21 cellular contexts compared by ENCODE assay signal in the genomic region with DNA sequence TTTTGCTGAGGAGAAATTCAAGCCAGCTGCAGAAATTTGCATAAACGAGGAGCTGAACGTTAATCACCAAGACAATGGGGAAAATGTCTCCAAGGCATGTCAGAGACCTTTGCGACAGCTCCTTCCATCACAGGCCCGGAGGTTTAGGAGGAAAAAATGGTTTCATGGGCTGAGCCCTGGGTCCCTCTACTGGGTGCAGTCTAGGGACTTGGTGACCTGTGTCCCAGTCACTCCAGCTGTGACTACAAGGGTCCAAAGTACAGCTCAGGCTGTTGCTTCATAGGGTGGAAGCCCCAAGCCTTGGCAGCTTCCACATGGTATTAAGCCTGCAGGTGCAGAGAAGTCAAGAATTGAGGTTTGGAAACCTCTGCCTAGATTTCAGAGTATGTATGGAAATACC.
DNase-seq lines count a peak whose midpoint lies in the region; ATAC-seq, FAIRE-seq and TF ChIP-seq lines count a peak whose summit lies in the region.
"Had no signal": no experiment of that assay in that cellular context is flagged by ENCODE, and none has a peak within 500 bp of the region (broad histone marks: within the 10 kb centered on the region; RNA-seq: fewer than 3 reads in every experiment).

No MANE protein-coding gene starts in this region.

- TF ChIP-seq RAD21 in K562 (CRISPR knock-in tag; conservative IDR thresholded peaks at IDR 0.05 in 1 of 2, IDR thresholded peaks at IDR 0.05 in 1 of 2) (no peak), HepG2 (CRISPR knock-in tag; IDR thresholded peaks at IDR 0.05) (no peak)

- in situ Hi-C loops in K562 (cut with MboI): no loop called here
- in situ Hi-C loops in HepG2 (cut with HindIII; ENCODE audit: extremely low pct_ligation_motif_present, low pct_unique_long_range_greater_than_20kb): no loop called here

- H3K9ac ChIP-seq in BLaER1 (no peak overlapping the region), K562 (ENCODE audit: insufficient read depth in 1 of 2, low read depth in 2 of 2, low read length in 2 of 2) (no peak overlapping the region), HepG2 (ENCODE audit: insufficient read depth, low read depth, low read length) (no peak overlapping the region)

- H3K4me2 ChIP-seq in BLaER1 (no peak overlapping the region), K562 (ENCODE audit: insufficient read depth, low read length) (no peak overlapping the region), HepG2 (ENCODE audit: low read depth, low read length) (no peak overlapping the region)

- POLR2A ChIA-PET in K562 (lab: Yijun Ruan, JAX) (no interaction called here), HepG2 (lab: Yijun Ruan, JAX) (no interaction called here)
- POLR2A ChIA-PET in naive thymus-derived CD4-positive, alpha-beta T cell (lab: Charles Lee): no interaction called here

- peaks cover 22 to 66% (median 46%) of the 10 kb centered on the region in 5 donors for H3K36me3 Mint-ChIP-seq in naive thymus-derived CD4-positive, alpha-beta T cell
- peaks cover 7% of the 10 kb centered on the region for H3K36me3 Mint-ChIP-seq in T-helper 2 cell treated with Interferon-gamma antibody and Interleukin-4, amounts not matched to agents 5 μg/mL and 100 μg/mL, for 36 hours (ENCODE audit: low read depth)

- H3K4me1 ChIP-seq in BLaER1: peaks cover 22% of the 10 kb centered on the region
- H3K4me1 ChIP-seq in K562 (replicated peaks in 1 of 2; ENCODE audit: control insufficient read depth in 2 of 2, insufficient read depth in 2 of 2, low read length in 2 of 2): peaks cover 0 to 6% of the 10 kb centered on the region in 2 experiments; a peak in 3 of 5 replicates
- H3K4me1 ChIP-seq in HepG2 (ENCODE audit: insufficient read depth, low read length): no peaks in the 10 kb centered on the region
- H3K4me1 ChIP-seq in naive thymus-derived CD4-positive, alpha-beta T cell (ENCODE audit: control insufficient read depth in 2 of 2, insufficient read depth in 2 of 2, low read length in 2 of 2): no peaks in the 10 kb centered on the region

- H3K27ac ChIP-seq in BLaER1 (no peak overlapping the region), K562 (ENCODE audit: extremely low read depth, low read depth, low read length) (no peak overlapping the region), HepG2 (ENCODE audit: extremely low read length, insufficient read depth, low read length) (no peak overlapping the region)
- no peak overlapping the region for H3K27ac ChIP-seq in naive thymus-derived CD4-positive, alpha-beta T cell (ENCODE audit: low read depth, low read length)
- H3K27ac ChIP-seq: C4-2B had no signal

- H3K9me3 ChIP-seq in BLaER1 (peaks cover 62% of the 10 kb centered on the region), K562 (replicated peaks; ENCODE audit: control insufficient read depth, insufficient read depth, low read depth, low read length) (peaks cover 8% of the 10 kb centered on the region; the same call in 1 of the 2 replicates), HepG2 (ENCODE audit: low read length) (peaks cover 18% of the 10 kb centered on the region)
- H3K9me3 ChIP-seq in naive thymus-derived CD4-positive, alpha-beta T cell (ENCODE audit: control insufficient read depth in 2 of 3, low read length in 3 of 3): peaks cover 0 to 18% (median 0%) of the 10 kb centered on the region in 3 experiments

- FAIRE-seq in K562 (lab: Jason Lieb, UNC) (no peak), HepG2 (lab: Jason Lieb, UNC) (no peak)
- FAIRE-seq: GM12892, GM18507, HTR-8/SVneo had no signal

- H3K9me3 Mint-ChIP-seq in naive thymus-derived CD4-positive, alpha-beta T cell: peaks cover 7 to 53% (median 25%) of the 10 kb centered on the region in 11 donors
- H3K9me3 Mint-ChIP-seq in T-helper 2 cell treated with Interferon-gamma antibody and Interleukin-4, amounts not matched to agents 5 μg/mL and 100 μg/mL, for 36 hours: peaks cover 28% of the 10 kb centered on the region

- ATAC-seq in K562: no peak
- ATAC-seq in HepG2: no peak
- ATAC-seq in GM18858 (IDR thresholded peaks at IDR 0.05; ENCODE audit: unreplicated experiment): no peak
- ATAC-seq in naive thymus-derived CD4-positive, alpha-beta T cell: no peak
- ATAC-seq: HCT116 had no signal

- 82% methylated on average over 4 of the region's 4 CpGs for WGBS in K562 (ENCODE audit: insufficient coverage, low coverage, missing lambda C conversion rate)
- 93% methylated on average over 4 of the region's 4 CpGs for WGBS in HepG2 (ENCODE audit: low lambda C conversion rate)

- no peak for TF ChIP-seq CTCF in K562 (IDR thresholded peaks at IDR 0.05 in 2 of 3, conservative IDR thresholded peaks at IDR 0.05 in 1 of 3; ENCODE audit: insufficient read depth in 2 of 3, low read depth in 1 of 3, low read length in 3 of 3)
- no peak for TF ChIP-seq CTCF in HepG2 (CRISPR knock-in tag; IDR thresholded peaks at IDR 0.05)

- H3K27me3 ChIP-seq in BLaER1 (no peaks in the 10 kb centered on the region), K562 (ENCODE audit: control insufficient read depth in 2 of 2, insufficient read depth in 2 of 2, low read length in 2 of 2) (no peaks in the 10 kb centered on the region), HepG2 (ENCODE audit: control insufficient read depth in 1 of 2, insufficient read depth in 2 of 2, low read length in 2 of 2) (no peaks in the 10 kb centered on the region)
- no peaks in the 10 kb centered on the region for H3K27me3 ChIP-seq in naive thymus-derived CD4-positive, alpha-beta T cell (ENCODE audit: control insufficient read depth in 2 of 2, insufficient read depth in 2 of 2, low read length in 2 of 2)

- H3K4me3 ChIP-seq in BLaER1: peak overlapping the region; percentile 15
- H3K4me3 ChIP-seq in K562: no peak overlapping the region
- H3K4me3 ChIP-seq in HepG2 (replicated peaks in 1 of 3; ENCODE audit: insufficient read depth in 1 of 3, low read depth in 2 of 3, low read length in 3 of 3): no peak overlapping the region
- H3K4me3 ChIP-seq in naive thymus-derived CD4-positive, alpha-beta T cell (ENCODE audit: low read length): no peak overlapping the region

- no peak for TF ChIP-seq EP300 in K562 (IDR thresholded peaks at IDR 0.05; ENCODE audit: low read length)
- TF ChIP-seq EP300 in HepG2 (IDR thresholded peaks at IDR 0.05; ENCODE audit: low read depth in 2 of 2, low read length in 2 of 2): no peak
- no peak for TF ChIP-seq EP300 in HepG2 (CRISPR knock-in tag; IDR thresholded peaks at IDR 0.05; ENCODE audit: borderline replicate concordance)

- H3K79me2 ChIP-seq in K562 (ENCODE audit: control insufficient read depth, insufficient read depth, low read length): no peaks in the 10 kb centered on the region
- no peaks in the 10 kb centered on the region for H3K79me2 ChIP-seq in HepG2 (ENCODE audit: insufficient read depth, low read length)

- BruUV-seq in K562 (replicated peaks; lab: Mats Ljungman, UMichigan): no TSS peak
- BruUV-seq in HepG2 (replicated peaks; lab: Mats Ljungman, UMichigan): no TSS peak

- peaks cover 0 to 6% (median 0%) of the 10 kb centered on the region in 7 donors for H3K4me1 Mint-ChIP-seq in naive thymus-derived CD4-positive, alpha-beta T cell
- no peaks in the 10 kb centered on the region for H3K4me1 Mint-ChIP-seq in T-helper 2 cell treated with Interferon-gamma antibody and Interleukin-4, amounts not matched to agents 5 μg/mL and 100 μg/mL, for 36 hours (ENCODE audit: low read depth)

- H2AFZ ChIP-seq in K562 (ENCODE audit: low read depth, low read length) (no peak overlapping the region), HepG2 (ENCODE audit: low read length) (no peak overlapping the region)

- H3K9me1 ChIP-seq in K562 (ENCODE audit: control insufficient read depth, insufficient read depth, low read length): no peaks in the 10 kb centered on the region

- DNase-seq in K562 (ENCODE audit: extremely low read depth in 1 of 4, low spot score in 3 of 4) (peak in 1 of 4 experiments; percentile 11), HepG2 (ENCODE audit: low spot score) (no peak), dedifferentiated amniotic fluid mesenchymal stem cell (ENCODE audit: extremely low spot score) (no peak)
- DNase-seq in naive thymus-derived CD4-positive, alpha-beta T cell: no peak
- no peak for DNase-seq in T-helper 2 cell treated with Interferon-gamma antibody and Interleukin-4, amounts not matched to agents 5 μg/mL and 100 μg/mL, for 36 hours (ENCODE audit: low spot score)
- DNase-seq: 8988T; CD4-positive, alpha-beta memory T cell; DMS153; DMS79; GDM1; GOT3; H7 had no signal

- no peaks in the 10 kb centered on the region for H4K20me1 ChIP-seq in BLaER1
- H4K20me1 ChIP-seq in K562 (replicated peaks; ENCODE audit: control insufficient read depth, insufficient read depth, low read length): no peaks in the 10 kb centered on the region
- no peaks in the 10 kb centered on the region for H4K20me1 ChIP-seq in HepG2 (ENCODE audit: insufficient read depth, low read length)

- intact Hi-C loops in K562 (cut with micrococcal nuclease): no loop called here
- intact Hi-C loops in HepG2 (cut with micrococcal nuclease; ENCODE audit: unreplicated experiment): no loop called here
- intact Hi-C loops in naive thymus-derived CD4-positive, alpha-beta T cell (cut with micrococcal nuclease): no loop called here

- H3K4me3 Mint-ChIP-seq in naive thymus-derived CD4-positive, alpha-beta T cell: no peak overlapping the region
- no peak overlapping the region for H3K4me3 Mint-ChIP-seq in T-helper 2 cell treated with Interferon-gamma antibody and Interleukin-4, amounts not matched to agents 5 μg/mL and 100 μg/mL, for 36 hours
- H3K4me3 Mint-ChIP-seq: B cell; CD4-positive, alpha-beta memory T cell had no signal

- no peak for TF ChIP-seq POLR2A in K562 (conservative IDR thresholded peaks at IDR 0.05)
- TF ChIP-seq POLR2A in HepG2 (IDR thresholded peaks at IDR 0.05; ENCODE audit: insufficient read depth in 1 of 2, low read depth in 2 of 2, low read length in 2 of 2): no peak

- H3K27ac Mint-ChIP-seq in naive thymus-derived CD4-positive, alpha-beta T cell: no peak overlapping the region
- H3K27ac Mint-ChIP-seq in T-helper 2 cell treated with Interferon-gamma antibody and Interleukin-4, amounts not matched to agents 5 μg/mL and 100 μg/mL, for 36 hours: no peak overlapping the region
- H3K27ac Mint-ChIP-seq: B cell; CD4-positive, alpha-beta memory T cell had no signal

- CTCF ChIA-PET in K562 (lab: Yijun Ruan, JAX; ENCODE audit: low intra/inter-chr PET ratio) (no interaction called here), HepG2 (lab: Yijun Ruan, JAX; ENCODE audit: low intra/inter-chr PET ratio, low total read pairs) (no interaction called here)
- CTCF ChIA-PET in naive thymus-derived CD4-positive, alpha-beta T cell (lab: Charles Lee): no interaction called here

- H3K27me3 Mint-ChIP-seq in naive thymus-derived CD4-positive, alpha-beta T cell: no peaks in the 10 kb centered on the region
- H3K27me3 Mint-ChIP-seq in T-helper 2 cell treated with Interferon-gamma antibody and Interleukin-4, amounts not matched to agents 5 μg/mL and 100 μg/mL, for 36 hours (ENCODE audit: low read depth): no peaks in the 10 kb centered on the region
- H3K27me3 Mint-ChIP-seq: B cell; CD4-positive, alpha-beta memory T cell; IgD-negative memory B cell had no signal

- peaks cover 58% of the 10 kb centered on the region for H3K36me3 ChIP-seq in BLaER1
- no peaks in the 10 kb centered on the region for H3K36me3 ChIP-seq in K562 (ENCODE audit: control insufficient read depth, insufficient read depth, low read length)
- H3K36me3 ChIP-seq in HepG2 (replicated peaks in 1 of 2; ENCODE audit: control insufficient read depth in 1 of 2, insufficient read depth in 2 of 2, low read length in 2 of 2): peaks cover 2 to 3% of the 10 kb centered on the region in 2 experiments; a peak in 1 of 5 replicates
- no peaks in the 10 kb centered on the region for H3K36me3 ChIP-seq in naive thymus-derived CD4-positive, alpha-beta T cell (ENCODE audit: control insufficient read depth in 2 of 3, insufficient read depth in 3 of 3, low read length in 3 of 3)
